ENCODE assay signal across 32 cellular contexts in genomic region chr4:42404001-42404400, GRCh38. TPM values are rescaled to one million over a fixed set of nuclear protein-coding genes. Genes with fewer than 3 reads are reported as not detected.
DNase-seq lines count a peak whose midpoint lies in the region; ATAC-seq, FAIRE-seq and TF ChIP-seq lines count a peak whose summit lies in the region.
"Had no signal": no experiment of that assay in that cellular context is flagged by ENCODE, and none has a peak within 500 bp of the region (broad histone marks: within the 10 kb centered on the region; RNA-seq: fewer than 3 reads in every experiment).

No MANE protein-coding gene starts in this region.

- RAD21 ChIA-PET in GM12878 (lab: Charles Lee; ENCODE audit: unreplicated experiment), result interaction anchor here (1.4 kb wide), 1 partner anchor 33 kb away, joined by 5 read pairs; no protein-coding TSS in a partner anchor

- no peak for TF ChIP-seq RAD21 in GM12878 (IDR thresholded peaks at IDR 0.05; ENCODE audit: insufficient read depth, low read depth, low read length)

- H3K4me3 ChIP-seq in DOHH2 (ENCODE audit: low read length), result no peak overlapping the region
- no peak overlapping the region for H3K4me3 ChIP-seq in H7 (ENCODE audit: insufficient read depth, low read depth, low read length)
- H3K4me3 ChIP-seq in GM12878, result no peak overlapping the region
- H3K4me3 ChIP-seq in left ventricle myocardium inferior, result no peak overlapping the region
- H3K4me3 ChIP-seq: heart right ventricle, PC-9, sigmoid colon had no signal

- H3K4me1 ChIP-seq in DOHH2 (ENCODE audit: control insufficient read depth, low read length), result no peaks in the 10 kb centered on the region; the same call in 1 of the 2 replicates
- H3K4me1 ChIP-seq in GM12878 (ENCODE audit: control insufficient read depth, insufficient read depth, low read length), result no peaks in the 10 kb centered on the region
- peaks cover 4% of the 10 kb centered on the region for H3K4me1 ChIP-seq in left ventricle myocardium inferior
- H3K4me1 ChIP-seq: foreskin keratinocyte had no signal

- no peaks in the 10 kb centered on the region for H3F3A ChIP-seq in DOHH2 (ENCODE audit: control insufficient read depth, insufficient read depth)

- TF ChIP-seq POLR2A in GM12878 (IDR thresholded peaks at IDR 0.05; ENCODE audit: low read depth, low read length), result no peak

- H3K9ac ChIP-seq in GM12878 (ENCODE audit: control insufficient read depth, insufficient read depth, low read length), result no peak overlapping the region
- H3K9ac ChIP-seq: KMS-11 had no signal

- H3K79me2 ChIP-seq in DOHH2 (ENCODE audit: control insufficient read depth, low read length), result no peaks in the 10 kb centered on the region
- no peaks in the 10 kb centered on the region for H3K79me2 ChIP-seq in GM12878 (ENCODE audit: control insufficient read depth, insufficient read depth, low read length)

- DNase-seq in H7 (peak; percentile 77), GM12878 (ENCODE audit: low read depth, low spot score) (no peak), iPS-NIHi11 (ENCODE audit: low spot score) (peak; percentile 59), left ventricle myocardium inferior (no peak), NCI-H1930 (lab: John Stamatoyannopoulos, UW) (no peak), HT-29 (ENCODE audit: low spot score) (no peak)
- no peak for DNase-seq in activated CD4-positive, alpha-beta T cell treated with anti-CD3 and anti-CD28 coated beads, Interleukin-2, amount 50 U/mL, for 4 hours
- DNase-seq: ACHN; activated CD4-positive, CD25-positive, alpha-beta regulatory T cell treated with anti-CD3 and anti-CD28 coated beads, Interleukin-2, amount 50 U/mL, for 72 hours; activated CD8-positive, alpha-beta T cell treated with anti-CD3 and anti-CD28 coated beads for 36 hours; activated naive CD4-positive, alpha-beta T cell treated with anti-CD3 and anti-CD28 coated beads, Interleukin-2, amount 50 U/mL, for 16 hours; amniotic stem cell; effector CD4-positive, alpha-beta T cell; erythroblast; foreskin keratinocyte; GF-D8; GOT3; heart right ventricle; immature natural killer cell; left colon; NCI-H1417 treated with DMSO at 0.1 percent for 48 hours; NCI-H2081 treated with DMSO at 0.1 percent for 48 hours; NCI-H446 treated with DMSO at 0.1 percent for 48 hours; PC-9; SIG-M5; sigmoid colon; stimulated activated CD4-positive, alpha-beta T cell treated with anti-CD3 and anti-CD28 coated beads, Interleukin-4, amount 100 ng/mL, for 24 hours; T-cell had no signal

- TF ChIP-seq CTCF in DOHH2 (IDR thresholded peaks at IDR 0.05; ENCODE audit: low read depth, low read length, poor library complexity, severe bottlenecking) (peak; percentile 9), GM12878 (IDR thresholded peaks at IDR 0.05 in 2 of 3, conservative IDR thresholded peaks at IDR 0.05 in 1 of 3; ENCODE audit: control insufficient read depth in 2 of 3, extremely low read depth in 1 of 3, insufficient read depth in 1 of 3, low read depth in 3 of 3, low read length in 3 of 3) (peak in 2 of 3 experiments; percentile 8 to 24; a peak in 1 of 6 replicates), left ventricle myocardium inferior (IDR thresholded peaks at IDR 0.05; ENCODE audit: borderline replicate concordance) (no peak)

- no peak overlapping the region for H2AFZ ChIP-seq in GM12878 (ENCODE audit: control insufficient read depth, low read depth, low read length)
- H2AFZ ChIP-seq: PC-9 had no signal

- CTCF ChIA-PET in GM12878 (lab: Yijun Ruan, JAX), result interaction anchor here (0.7 to 1.0 kb wide), 4 partner anchors 33 to 116 kb away, joined by 3 read pairs; no protein-coding TSS in a partner anchor

- H3K36me3 ChIP-seq in DOHH2 (ENCODE audit: control insufficient read depth, low read length), result no peaks in the 10 kb centered on the region
- no peaks in the 10 kb centered on the region for H3K36me3 ChIP-seq in H7 (replicated peaks; ENCODE audit: control insufficient read depth, insufficient read depth, low read length)
- no peaks in the 10 kb centered on the region for H3K36me3 ChIP-seq in GM12878 (ENCODE audit: control insufficient read depth in 2 of 2, insufficient read depth in 2 of 2, low read length in 1 of 2)
- H3K36me3 ChIP-seq in left ventricle myocardium inferior, result peaks cover 8% of the 10 kb centered on the region
- H3K36me3 ChIP-seq: heart right ventricle, sigmoid colon had no signal

- 88% methylated on average over 6 of the region's 6 CpGs for WGBS in GM12878 (ENCODE audit: insufficient coverage, insufficient replicate concordance, low lambda C conversion rate, missing lambda C conversion rate)

- ATAC-seq in GM12878, result no peak
- ATAC-seq: activated CD8-positive, alpha-beta T cell treated with anti-CD3 and anti-CD28 coated beads for 36 hours; activated T-helper 17 cell treated with anti-CD3 and anti-CD28 coated beads, Interleukin-2, amount 50 U/mL, for 72 hours; foreskin keratinocyte; heart right ventricle; left colon; stimulated activated effector memory CD8-positive, alpha-beta T cell treated with anti-CD3 and anti-CD28 coated beads, Interleukin-12 subunit alpha, Interleukin-12 subunit beta, amount 100 ng/mL, for 72 hours; T-cell had no signal

- H3K27me3 ChIP-seq in DOHH2 (ENCODE audit: control insufficient read depth, low read length) (peaks cover 27% of the 10 kb centered on the region), H7 (ENCODE audit: control insufficient read depth, insufficient read depth, low read length) (peaks cover 24% of the 10 kb centered on the region), GM12878 (replicated peaks in 1 of 2; ENCODE audit: control insufficient read depth in 2 of 2, insufficient read depth in 2 of 2, low read length in 1 of 2) (peaks cover 0 to 2% of the 10 kb centered on the region in 2 experiments; a peak in 2 of 4 replicates), left ventricle myocardium inferior (ENCODE audit: low read depth) (peaks cover 9% of the 10 kb centered on the region)

- no TSS peak for BruUV-seq in GM12878 (replicated peaks; lab: Mats Ljungman, UMichigan)

- TF ChIP-seq EP300 in GM12878 (IDR thresholded peaks at IDR 0.05; ENCODE audit: borderline replicate concordance in 1 of 2, control insufficient read depth in 1 of 2, low read depth in 2 of 2, low read length in 2 of 2), result no peak

- H3K4me2 ChIP-seq in DOHH2 (ENCODE audit: low read length) (no peak overlapping the region), GM12878 (ENCODE audit: control insufficient read depth, insufficient read depth) (no peak overlapping the region)
- H3K4me2 ChIP-seq: KMS-11, PC-9 had no signal

- no peaks in the 10 kb centered on the region for H3K9me2 ChIP-seq in DOHH2 (replicated peaks; ENCODE audit: control insufficient read depth, low read length)

- H3K27ac ChIP-seq in DOHH2 (ENCODE audit: low read depth, low read length), result no peak overlapping the region
- H3K27ac ChIP-seq in GM12878 (ENCODE audit: control insufficient read depth, insufficient read depth), result no peak overlapping the region
- no peak overlapping the region for H3K27ac ChIP-seq in left ventricle myocardium inferior (replicated peaks)
- H3K27ac ChIP-seq: foreskin keratinocyte, heart right ventricle, KMS-11, PC-9, sigmoid colon had no signal

- H3K9me3 ChIP-seq in DOHH2 (ENCODE audit: control insufficient read depth, insufficient read depth, low read length), result no peaks in the 10 kb centered on the region
- H3K9me3 ChIP-seq in GM12878 (replicated peaks; ENCODE audit: control insufficient read depth, insufficient read depth, low read length), result no peaks in the 10 kb centered on the region
- no peaks in the 10 kb centered on the region for H3K9me3 ChIP-seq in left ventricle myocardium inferior (replicated peaks)
- H3K9me3 ChIP-seq: heart right ventricle, sigmoid colon had no signal

- SMC1A ChIA-PET in GM12878 (lab: Charles Lee; ENCODE audit: uncharacterized antibody, unreplicated experiment), result interaction anchor here (1.0 to 3.4 kb wide), 3 partner anchors 32 to 116 kb away, joined by 3 to 21 read pairs (median 3); no protein-coding TSS in a partner anchor

- intact Hi-C loops in GM12878 (cut with micrococcal nuclease; ENCODE audit: unreplicated experiment), result no loop called here
- intact Hi-C loops in left ventricle myocardium inferior (cut with micrococcal nuclease), result no loop called here

- in situ Hi-C loops in GM12878 (cut with MboI), result no loop called here

- H4K20me1 ChIP-seq in DOHH2 (ENCODE audit: control insufficient read depth, insufficient read depth, low read depth, low read length) (no peaks in the 10 kb centered on the region), GM12878 (ENCODE audit: control insufficient read depth, insufficient read depth) (no peaks in the 10 kb centered on the region)

- FAIRE-seq in GM12878 (lab: Jason Lieb, UNC), result no peak

- POLR2A ChIA-PET in GM12878 (lab: Charles Lee), result no interaction called here

TF ChIP-seq in GM12878, 131 proteins besides CTCF, POLR2A, EP300 and RAD21:
- TF ChIP-seq ZNF274 (IDR thresholded peaks at IDR 0.05; ENCODE audit: insufficient read depth, insufficient read length), result no peak
- TF ChIP-seq KDM1A (IDR thresholded peaks at IDR 0.05; ENCODE audit: borderline replicate concordance), result no peak
- TF ChIP-seq NR2F1 (conservative IDR thresholded peaks at IDR 0.05), result no peak
- 0 out of 2 replicates have a peak, but pooled peaks have one; percentile 34 for TF ChIP-seq POLR2AphosphoS2 (IDR thresholded peaks at IDR 0.05; ENCODE audit: low read depth, low read length)

RNA-seq across cellular contexts. Expression of gene SHISA3, which starts 6.7 kb away (rescaled TPM):
- 1.6 and 2.2 TPM in 2 replicates for total RNA-seq in H7 (2014; rRNA removed; shearing (Covaris generic))
- total RNA-seq in GM12878 (2013; cell fraction: nucleolus; rRNA removed), result 0.19 TPM in 1 of 2 replicates, not detected in the other
- total RNA-seq in GM12878 (2014; rRNA removed) (4.4 and 4.9 TPM in 2 replicates), GM12878 (2014; rRNA removed; fragmentation: Illumina TruSeq; extraction: Trizol) (3.9 TPM in 2 replicates), GM12878 (2021) (6.3 and 6.6 TPM in 2 replicates), left ventricle myocardium inferior (8.1 TPM)
- polyA plus RNA-seq in GM12878 (2011; ENCODE audit: low read depth), result 1.4 TPM
- polyA plus RNA-seq in GM12878 (2011; rRNA removed) (0.03 TPM in 1 of 2 replicates, not detected in the other), GM12878 (2014; fragmentation: Illumina TruSeq; extraction: Trizol) (3.7 and 4.1 TPM in 2 replicates), GM12878 (2014; fragmentation: Nextera tagmentation; extraction: Ambion mirVana) (1 to 10 TPM; 1.9 to 4.6 TPM), GM12878 (2014; rRNA removed) (5.5 and 7.2 TPM in 2 replicates), GM12878 (2016; fragmentation: Nextera tagmentation; extraction: Ambion mirVana) (1 to 10 TPM; 3.9 to 4.9 TPM)
- polyA plus RNA-seq in GM12878 (2011; cell fraction: cytosol; rRNA removed), result 0.04 TPM in 1 of 2 replicates, not detected in the other
- not detected in 2 replicates for polyA plus RNA-seq in GM12878 (2011; cell fraction: nucleus; rRNA removed)
- 3.8 and 3.9 TPM in 2 replicates for polyA plus RNA-seq in GM12878 (2012)
- polyA minus RNA-seq in GM12878 (2011; rRNA and poly(A)+ RNA removed), result not detected in 2 replicates
- polyA minus RNA-seq in GM12878 (2011; cell fraction: cytosol; rRNA and poly(A)+ RNA removed), result not detected in 2 replicates
- polyA minus RNA-seq in GM12878 (2011; cell fraction: nucleus; rRNA and poly(A)+ RNA removed), result not detected in 2 replicates
- not detected in 2 replicates for total RNA-seq in HT-29 (2014; rRNA removed; shearing (Covaris generic))
- total RNA-seq: activated T-helper 17 cell treated with anti-CD3 and anti-CD28 coated beads, Interleukin-2, amount 50 U/mL, for 72 hours; foreskin keratinocyte; PC-9 had no signal
- polyA plus RNA-seq: foreskin keratinocyte had no signal

Comparison
In these comparisons a context has a peak if more than half of its experiments do, and no peak if none do; other contexts are left out.
1. DNase-seq: peak in H7 (single experiment) and iPS-NIHi11 (single experiment); none in GM12878 (single experiment), activated CD4-positive, alpha-beta T cell treated with anti-CD3 and anti-CD28 coated beads, Interleukin-2, amount 50 U/mL, for 4 hours (0 of 2), left ventricle myocardium inferior (single experiment), NCI-H1930 (0 of 2) and HT-29 (single experiment).